14 cellular contexts compared by ENCODE assay signal in the genomic region with DNA sequence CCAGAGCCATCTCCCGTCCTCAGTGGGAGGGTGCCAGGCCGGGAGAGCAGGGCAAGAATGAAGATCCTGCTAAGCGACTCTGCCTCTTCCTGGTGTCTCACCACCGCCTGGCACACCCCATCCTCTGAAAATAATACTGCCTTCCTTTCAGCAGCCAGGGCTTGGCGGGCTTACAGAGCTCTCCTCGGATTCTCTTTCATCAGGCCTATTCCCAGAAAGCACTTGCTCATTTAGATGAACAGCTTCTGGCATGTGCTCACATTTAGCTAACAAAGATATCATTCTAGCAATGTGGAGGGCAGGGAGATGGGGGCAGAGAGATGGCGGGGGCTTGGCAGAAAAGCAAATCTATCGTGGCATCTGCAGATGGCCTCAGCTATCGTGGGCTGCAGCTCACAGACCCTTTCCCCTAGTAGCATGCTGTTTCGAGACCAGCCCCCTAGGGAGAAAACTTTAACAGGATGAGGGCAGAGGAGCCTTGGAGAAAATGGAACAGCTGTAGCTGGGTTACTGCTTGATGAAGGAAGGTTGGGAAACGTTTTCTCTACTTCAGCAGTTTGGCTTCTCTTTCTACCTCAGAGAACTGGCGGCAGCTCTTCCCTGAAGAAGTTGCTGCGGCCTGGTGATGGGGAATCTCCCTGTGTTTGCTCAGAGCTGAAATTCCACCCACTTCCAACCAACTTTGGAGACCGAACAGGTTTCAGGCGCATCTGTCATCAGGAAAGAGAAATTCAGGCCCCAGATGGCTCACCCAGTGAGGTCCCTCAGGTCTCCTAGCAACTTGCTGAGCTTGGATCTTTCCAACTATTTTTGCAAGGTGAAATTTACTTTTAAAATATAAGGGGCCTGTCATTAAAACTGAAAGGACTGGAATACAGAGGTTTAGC.
DNase-seq lines count a peak whose midpoint lies in the region; ATAC-seq, FAIRE-seq and TF ChIP-seq lines count a peak whose summit lies in the region.
"Had no signal": no experiment of that assay in that cellular context is flagged by ENCODE, and none has a peak within 500 bp of the region (broad histone marks: within the 10 kb centered on the region; RNA-seq: fewer than 3 reads in every experiment).

No MANE protein-coding gene starts in this region.

- no peak overlapping the region for H3K27ac ChIP-seq in osteoblast (ENCODE audit: low read depth, low read length)
- H3K27ac ChIP-seq in CD8-positive, alpha-beta T cell (ENCODE audit: low read depth, low read length), result no peak overlapping the region

- H3K27ac Mint-ChIP-seq in activated T-cell treated with anti-CD3 and anti-CD28 coated beads, Interleukin-2, amount 50 U/mL, for 72 hours, result no peak overlapping the region
- no peak overlapping the region for H3K27ac Mint-ChIP-seq in CD8-positive, alpha-beta T cell
- H3K27ac Mint-ChIP-seq: activated CD4-positive, alpha-beta T cell treated with anti-CD3 and anti-CD28 coated beads, Interleukin-2, amount 10 ng/mL, durations not matched to agents 7 days and 5 days; activated naive CD8-positive, alpha-beta T cell treated with anti-CD3 and anti-CD28 coated beads, Interleukin-2, amount 50 U/mL, for 24 hours had no signal

- H4K20me1 ChIP-seq in osteoblast (ENCODE audit: insufficient read depth, low read length), result no peaks in the 10 kb centered on the region

- H3K79me2 ChIP-seq in osteoblast (ENCODE audit: insufficient read depth, low read length), result no peaks in the 10 kb centered on the region

- no peaks in the 10 kb centered on the region for H3K36me3 ChIP-seq in osteoblast (ENCODE audit: insufficient read depth, low read length)
- H3K36me3 ChIP-seq in CD8-positive, alpha-beta T cell (ENCODE audit: insufficient read depth, low read length), result no peaks in the 10 kb centered on the region

- H3K4me1 Mint-ChIP-seq in activated T-cell treated with anti-CD3 and anti-CD28 coated beads, Interleukin-2, amount 50 U/mL, for 72 hours (ENCODE audit: low read depth), result no peaks in the 10 kb centered on the region
- no peaks in the 10 kb centered on the region for H3K4me1 Mint-ChIP-seq in CD8-positive, alpha-beta T cell (ENCODE audit: low read depth)
- H3K4me1 Mint-ChIP-seq: activated CD4-positive, alpha-beta T cell treated with anti-CD3 and anti-CD28 coated beads, Interleukin-2, amount 10 ng/mL, durations not matched to agents 7 days and 5 days; activated naive CD8-positive, alpha-beta T cell treated with anti-CD3 and anti-CD28 coated beads, Interleukin-2, amount 50 U/mL, for 24 hours; CD14-positive monocyte had no signal

- peak; percentile 98 for DNase-seq in DMS 273 (lab: John Stamatoyannopoulos, UW; ENCODE audit: unreplicated experiment)
- peak; percentile 47 to 58 for DNase-seq in frontal cortex (ENCODE audit: low spot score in 2 of 2)
- DNase-seq in osteoblast (ENCODE audit: insufficient read length, low spot score, missing footprints), result no peak
- no peak for DNase-seq in activated T-cell treated with anti-CD3 and anti-CD28 coated beads, Interleukin-2, amount 50 U/mL, for 72 hours
- no peak for DNase-seq in activated effector memory CD4-positive, alpha-beta T cell treated with Interleukin-2 at 50 U/mL for 16 hours
- DNase-seq in CD8-positive, alpha-beta T cell, result no peak
- DNase-seq: activated CD4-positive, alpha-beta T cell treated with anti-CD3 and anti-CD28 coated beads, Interleukin-2, amount 10 ng/mL, durations not matched to agents 7 days and 5 days; activated naive CD8-positive, alpha-beta T cell treated with anti-CD3 and anti-CD28 coated beads, Interleukin-2, amount 50 U/mL, for 24 hours; mucosa of descending colon; NCI-H2081; stimulated activated CD4-positive, alpha-beta T cell treated with anti-CD3 and anti-CD28 coated beads, Interleukin-2, amount 100 ng/mL, for 24 hours had no signal

- no peaks in the 10 kb centered on the region for H3K9me3 ChIP-seq in osteoblast (ENCODE audit: low read depth, low read length)
- H3K9me3 ChIP-seq in CD8-positive, alpha-beta T cell (ENCODE audit: low read length), result no peaks in the 10 kb centered on the region
- H3K9me3 ChIP-seq: mucosa of descending colon had no signal

- no peak for TF ChIP-seq CTCF in osteoblast (IDR thresholded peaks at IDR 0.05; ENCODE audit: extremely low read depth, low read depth, low read length)
- TF ChIP-seq CTCF in CD8-positive, alpha-beta T cell (IDR thresholded peaks at IDR 0.05), result no peak

- peak; percentile 64 for FAIRE-seq in frontal cortex (lab: Jason Lieb, UNC)

- peak overlapping the region; percentile 21 for H3K4me3 ChIP-seq in osteoblast (ENCODE audit: insufficient read depth, low read length)
- H3K4me3 ChIP-seq in CD8-positive, alpha-beta T cell (ENCODE audit: low read depth, low read length), result no peak overlapping the region
- H3K4me3 ChIP-seq: mucosa of descending colon had no signal

- peaks cover 65% of the 10 kb centered on the region for H3K27me3 Mint-ChIP-seq in activated T-cell treated with anti-CD3 and anti-CD28 coated beads, Interleukin-2, amount 50 U/mL, for 72 hours (ENCODE audit: low read depth)
- H3K27me3 Mint-ChIP-seq in CD8-positive, alpha-beta T cell (ENCODE audit: low read depth), result peaks cover 51% of the 10 kb centered on the region

- intact Hi-C loops in CD8-positive, alpha-beta T cell (cut with DNase I, micrococcal nuclease), result no loop called here

- POLR2A ChIA-PET in CD8-positive, alpha-beta T cell (lab: Charles Lee), result no interaction called here

- peaks cover 8% of the 10 kb centered on the region for H3K4me1 ChIP-seq in osteoblast (ENCODE audit: insufficient read depth, low read length)
- H3K4me1 ChIP-seq in CD8-positive, alpha-beta T cell (ENCODE audit: insufficient read depth, low read length), result no peaks in the 10 kb centered on the region

- peak overlapping the region; percentile 82 for H2AFZ ChIP-seq in osteoblast (ENCODE audit: low read length)

- ATAC-seq in SK-N-SH treated with all-trans-retinoic acid at 6 μM for 48 hours (peak; percentile 84), HG03354 (IDR thresholded peaks at IDR 0.05; ENCODE audit: poor library complexity, severe bottlenecking, unreplicated experiment) (no peak)
- no peak for ATAC-seq in activated T-cell treated with anti-CD3 and anti-CD28 coated beads, Interleukin-2, amount 50 U/mL, for 72 hours (replicated peaks in 1 of 2)
- ATAC-seq in CD8-positive, alpha-beta T cell, result no peak
- ATAC-seq: activated naive CD8-positive, alpha-beta T cell treated with anti-CD3 and anti-CD28 coated beads, Interleukin-2, amount 50 U/mL, for 24 hours; mucosa of descending colon had no signal

- CTCF ChIA-PET in CD8-positive, alpha-beta T cell (lab: Charles Lee), result no interaction called here

- no peaks in the 10 kb centered on the region for H3K36me3 Mint-ChIP-seq in activated T-cell treated with anti-CD3 and anti-CD28 coated beads, Interleukin-2, amount 50 U/mL, for 72 hours (ENCODE audit: insufficient read depth in 2 of 2)
- no peaks in the 10 kb centered on the region for H3K36me3 Mint-ChIP-seq in CD8-positive, alpha-beta T cell
- H3K36me3 Mint-ChIP-seq: CD14-positive monocyte had no signal

- H3K4me2 ChIP-seq in osteoblast (ENCODE audit: insufficient read depth, low read length), result peak overlapping the region; percentile 40

- no peaks in the 10 kb centered on the region for H3K9me3 Mint-ChIP-seq in activated T-cell treated with anti-CD3 and anti-CD28 coated beads, Interleukin-2, amount 50 U/mL, for 72 hours
- H3K9me3 Mint-ChIP-seq in CD8-positive, alpha-beta T cell, result no peaks in the 10 kb centered on the region
- H3K9me3 Mint-ChIP-seq: activated CD4-positive, alpha-beta T cell treated with anti-CD3 and anti-CD28 coated beads, Interleukin-2, amount 10 ng/mL, durations not matched to agents 7 days and 5 days; activated naive CD8-positive, alpha-beta T cell treated with anti-CD3 and anti-CD28 coated beads, Interleukin-2, amount 50 U/mL, for 24 hours had no signal

- H3K27me3 ChIP-seq in osteoblast (ENCODE audit: insufficient read depth, low read length), result no peaks in the 10 kb centered on the region
- peaks cover 6% of the 10 kb centered on the region for H3K27me3 ChIP-seq in CD8-positive, alpha-beta T cell (ENCODE audit: insufficient read depth, low read length)

- H3K4me3 Mint-ChIP-seq in activated T-cell treated with anti-CD3 and anti-CD28 coated beads, Interleukin-2, amount 50 U/mL, for 72 hours, result no peak overlapping the region
- H3K4me3 Mint-ChIP-seq in CD8-positive, alpha-beta T cell, result no peak overlapping the region
- H3K4me3 Mint-ChIP-seq: activated CD4-positive, alpha-beta T cell treated with anti-CD3 and anti-CD28 coated beads, Interleukin-2, amount 10 ng/mL, durations not matched to agents 7 days and 5 days; activated naive CD8-positive, alpha-beta T cell treated with anti-CD3 and anti-CD28 coated beads, Interleukin-2, amount 50 U/mL, for 24 hours; CD14-positive monocyte had no signal

TF ChIP-seq in SK-N-SH treated with all-trans-retinoic acid at 6 μM for 48 hours, 23 proteins besides CTCF, POLR2A, EP300 and RAD21:
- TF ChIP-seq ZFP30 (CRISPR knock-in tag; IDR thresholded peaks at IDR 0.05) (no peak), TCF4 (CRISPR knock-in tag; IDR thresholded peaks at IDR 0.05; ENCODE audit: borderline replicate concordance) (no peak), ARNTL (CRISPR knock-in tag; IDR thresholded peaks at IDR 0.05; ENCODE audit: borderline replicate concordance, low read depth) (no peak), ZNF8 (CRISPR knock-in tag; IDR thresholded peaks at IDR 0.05) (no peak), ZNF565 (CRISPR knock-in tag; conservative IDR thresholded peaks at IDR 0.05; ENCODE audit: low read depth) (no peak), ZC3H10 (CRISPR knock-in tag; IDR thresholded peaks at IDR 0.05) (no peak), RARB (CRISPR knock-in tag; IDR thresholded peaks at IDR 0.05) (no peak), GLIS3 (CRISPR knock-in tag; IDR thresholded peaks at IDR 0.05) (no peak), ESRRG (CRISPR knock-in tag; IDR thresholded peaks at IDR 0.05) (no peak)
- TF ChIP-seq, protein P1, sequence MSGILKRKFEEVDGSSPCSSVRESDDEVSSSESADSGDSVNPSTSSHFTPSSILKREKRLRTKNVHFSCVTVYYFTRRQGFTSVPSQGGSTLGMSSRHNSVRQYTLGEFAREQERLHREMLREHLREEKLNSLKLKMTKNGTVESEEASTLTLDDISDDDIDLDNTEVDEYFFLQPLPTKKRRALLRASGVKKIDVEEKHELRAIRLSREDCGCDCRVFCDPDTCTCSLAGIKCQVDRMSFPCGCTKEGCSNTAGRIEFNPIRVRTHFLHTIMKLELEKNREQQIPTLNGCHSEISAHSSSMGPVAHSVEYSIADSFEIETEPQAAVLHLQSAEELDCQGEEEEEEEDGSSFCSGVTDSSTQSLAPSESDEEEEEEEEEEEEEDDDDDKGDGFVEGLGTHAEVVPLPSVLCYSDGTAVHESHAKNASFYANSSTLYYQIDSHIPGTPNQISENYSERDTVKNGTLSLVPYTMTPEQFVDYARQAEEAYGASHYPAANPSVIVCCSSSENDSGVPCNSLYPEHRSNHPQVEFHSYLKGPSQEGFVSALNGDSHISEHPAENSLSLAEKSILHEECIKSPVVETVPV (CRISPR knock-in tag; IDR thresholded peaks at IDR 0.05), result no peak
TF ChIP-seq in SK-N-SH treated with all-trans-retinoic acid at 6 μM for 48 hours: peak in this region for 0.

Comparison
In these comparisons a context has a peak if more than half of its experiments do, and no peak if none do; other contexts are left out.
1. DNase-seq: peak in DMS 273 (single experiment) and frontal cortex (2 of 2); none in osteoblast (single experiment), activated T-cell treated with anti-CD3 and anti-CD28 coated beads, Interleukin-2, amount 50 U/mL, for 72 hours (0 of 2), activated effector memory CD4-positive, alpha-beta T cell treated with Interleukin-2 at 50 U/mL for 16 hours (single experiment) and CD8-positive, alpha-beta T cell (0 of 7).